ENCODE assay signal across 9 cellular contexts in genomic region chr12:125983784-125984510, GRCh38.
DNase-seq lines count a peak whose midpoint lies in the region; ATAC-seq, FAIRE-seq and TF ChIP-seq lines count a peak whose summit lies in the region.
"Had no signal": no experiment of that assay in that cellular context is flagged by ENCODE, and none has a peak within 500 bp of the region (broad histone marks: within the 10 kb centered on the region; RNA-seq: fewer than 3 reads in every experiment).

No MANE protein-coding gene starts in this region.

- H3K27me3 ChIP-seq in bronchial epithelial cell (ENCODE audit: control insufficient read depth, insufficient read depth, low read length) (no peaks in the 10 kb centered on the region), left lung (peaks cover 0 to 55% of the 10 kb centered on the region in 2 donors)

- H3K27me3 Mint-ChIP-seq in stimulated activated memory B cell treated with anti-CD40 and anti-IgM and Interleukin-4, amounts not matched to agents 10 μg/mL and 1 μg/mL and 100 μg/mL, for 72 hours, result peaks cover 20% of the 10 kb centered on the region

- DNase-seq in NCI-H1105 (lab: John Stamatoyannopoulos, UW), result peak; percentile 75
- DNase-seq in bronchial epithelial cell (ENCODE audit: low read depth), result no peak
- DNase-seq in left lung, result no peak
- DNase-seq in NCI-H1694 (lab: John Stamatoyannopoulos, UW), result no peak
- no peak for DNase-seq in D721Med (ENCODE audit: insufficient read length, low spot score)
- DNase-seq: activated CD8-positive, alpha-beta memory T cell treated with anti-CD3 and anti-CD28 coated beads, Interleukin-2, amount 50 U/mL, for 4 hours had no signal

- FAIRE-seq in bronchial epithelial cell (lab: Jason Lieb, UNC), result no peak
- FAIRE-seq in D721Med (lab: Jason Lieb, UNC), result no peak

- no peaks in the 10 kb centered on the region for H3K36me3 Mint-ChIP-seq in stimulated activated memory B cell treated with anti-CD40 and anti-IgM and Interleukin-4, amounts not matched to agents 10 μg/mL and 1 μg/mL and 100 μg/mL, for 72 hours

- peaks cover 0 to 4% of the 10 kb centered on the region in 2 donors for H3K4me1 ChIP-seq in left lung

- no peak overlapping the region for H3K27ac Mint-ChIP-seq in stimulated activated memory B cell treated with anti-CD40 and anti-IgM and Interleukin-4, amounts not matched to agents 10 μg/mL and 1 μg/mL and 100 μg/mL, for 72 hours

- no peaks in the 10 kb centered on the region for H3K36me3 ChIP-seq in bronchial epithelial cell (ENCODE audit: control insufficient read depth, insufficient read depth, low read length)
- no peaks in the 10 kb centered on the region for H3K36me3 ChIP-seq in left lung

- intact Hi-C loops in left lung (cut with DNase I), result no loop called here

- H3K9me3 Mint-ChIP-seq in stimulated activated memory B cell treated with anti-CD40 and anti-IgM and Interleukin-4, amounts not matched to agents 10 μg/mL and 1 μg/mL and 100 μg/mL, for 72 hours, result no peaks in the 10 kb centered on the region

- H3K4me3 ChIP-seq in bronchial epithelial cell (ENCODE audit: low read depth, low read length) (peak overlapping the region; percentile 39), left lung (peak overlapping the region; percentile 23 to 24)

- H3K4me1 Mint-ChIP-seq in stimulated activated memory B cell treated with anti-CD40 and anti-IgM and Interleukin-4, amounts not matched to agents 10 μg/mL and 1 μg/mL and 100 μg/mL, for 72 hours, result peaks cover 10% of the 10 kb centered on the region

- TF ChIP-seq CTCF in bronchial epithelial cell (IDR thresholded peaks at IDR 0.05; ENCODE audit: insufficient read depth, low read length, severe bottlenecking), result no peak
- TF ChIP-seq CTCF in left lung (IDR thresholded peaks at IDR 0.05), result no peak
- TF ChIP-seq CTCF in D721Med (IDR thresholded peaks at IDR 0.05; ENCODE audit: insufficient read depth, missing control alignments), result no peak

- H3K27ac ChIP-seq in left lung, result no peak overlapping the region

- no peaks in the 10 kb centered on the region for H3K9me3 ChIP-seq in left lung

- ATAC-seq in left lung (peak; percentile 60), GM21737 (IDR thresholded peaks at IDR 0.05; ENCODE audit: unreplicated experiment) (no peak), GM19397 (IDR thresholded peaks at IDR 0.05; ENCODE audit: unreplicated experiment) (no peak)
- peak; percentile 34 for ATAC-seq in stimulated activated memory B cell treated with anti-CD40 and anti-IgM and Interleukin-4, amounts not matched to agents 10 μg/mL and 1 μg/mL and 100 μg/mL, for 72 hours

- peak overlapping the region; percentile 31 for H3K4me3 Mint-ChIP-seq in stimulated activated memory B cell treated with anti-CD40 and anti-IgM and Interleukin-4, amounts not matched to agents 10 μg/mL and 1 μg/mL and 100 μg/mL, for 72 hours

Comparison
In these comparisons a context has a peak if more than half of its experiments do, and no peak if none do; other contexts are left out.
1. ATAC-seq: peak in left lung (single experiment) and stimulated activated memory B cell treated with anti-CD40 and anti-IgM and Interleukin-4, amounts not matched to agents 10 μg/mL and 1 μg/mL and 100 μg/mL, for 72 hours (single experiment); none in GM21737 (single experiment) and GM19397 (single experiment).